24 cellular contexts compared by ENCODE assay signal in genomic region chr20:63532449-63532971, GRCh38. TPM values are rescaled to one million over a fixed set of nuclear protein-coding genes. Genes with fewer than 3 reads are reported as not detected.
DNase-seq lines count a peak whose midpoint lies in the region; ATAC-seq and TF ChIP-seq lines count a peak whose summit lies in the region.
"Had no signal": no experiment of that assay in that cellular context is flagged by ENCODE, and none has a peak within 500 bp of the region (broad histone marks: within the 10 kb centered on the region; RNA-seq: fewer than 3 reads in every experiment).

No MANE protein-coding gene starts in this region.

- no peaks in the 10 kb centered on the region for H3K27me3 ChIP-seq in NT2/D1 (ENCODE audit: insufficient read depth, insufficient read length)
- H3K27me3 ChIP-seq: MG63 had no signal

- peak; percentile 0 for DNase-seq in activated naive CD8-positive, alpha-beta T cell treated with anti-CD3 and anti-CD28 coated beads for 36 hours
- no peak for DNase-seq in activated naive CD8-positive, alpha-beta T cell treated with anti-CD3 and anti-CD28 coated beads, Interleukin-2, amount 50 U/mL, for 24 hours
- DNase-seq in NT2/D1 (ENCODE audit: low read depth, low spot score) (no peak), left ventricle myocardium superior (peak; percentile 24), progenitor cell of endocrine pancreas (ENCODE audit: low spot score, unreplicated experiment) (peak; percentile 9), DMS114 treated with DMSO at 0.1 percent for 48 hours (lab: John Stamatoyannopoulos, UW; ENCODE audit: unreplicated experiment) (no peak), activated T-cell treated with anti-CD3 and anti-CD28 coated beads for 4 hours (no peak)
- DNase-seq: activated CD4-positive, CD25-positive, alpha-beta regulatory T cell; activated CD8-positive, alpha-beta memory T cell treated with anti-CD3 and anti-CD28 coated beads for 24 hours; activated T-cell treated with anti-CD3 and anti-CD28 coated beads, Interleukin-2, amount 50 U/mL, for 48 hours; effector CD4-positive, alpha-beta T cell; MG63; NCI-H1417 treated with DMSO at 0.1 percent for 48 hours; NCI-H510A had no signal

- no peak overlapping the region for H3K4me3 Mint-ChIP-seq in activated naive CD8-positive, alpha-beta T cell treated with anti-CD3 and anti-CD28 coated beads for 36 hours
- H3K4me3 Mint-ChIP-seq in activated naive CD8-positive, alpha-beta T cell treated with anti-CD3 and anti-CD28 coated beads, Interleukin-2, amount 50 U/mL, for 24 hours = no peak overlapping the region
- no peak overlapping the region for H3K4me3 Mint-ChIP-seq in progenitor cell of endocrine pancreas (ENCODE audit: low read depth)
- H3K4me3 Mint-ChIP-seq: activated naive CD4-positive, alpha-beta T cell treated with anti-CD3 and anti-CD28 coated beads, Interleukin-2, amount 50 U/mL, for 24 hours had no signal

- no peaks in the 10 kb centered on the region for H3K9me3 ChIP-seq in NT2/D1 (ENCODE audit: insufficient read depth, low read length)
- H3K9me3 ChIP-seq: HAP-1, MG63 had no signal

- H3K36me3 Mint-ChIP-seq in activated naive CD8-positive, alpha-beta T cell treated with anti-CD3 and anti-CD28 coated beads for 36 hours = no peaks in the 10 kb centered on the region
- no peaks in the 10 kb centered on the region for H3K36me3 Mint-ChIP-seq in activated naive CD8-positive, alpha-beta T cell treated with anti-CD3 and anti-CD28 coated beads, Interleukin-2, amount 50 U/mL, for 24 hours (ENCODE audit: low read depth)
- no peaks in the 10 kb centered on the region for H3K36me3 Mint-ChIP-seq in progenitor cell of endocrine pancreas (ENCODE audit: insufficient read depth)
- H3K36me3 Mint-ChIP-seq: activated naive CD4-positive, alpha-beta T cell treated with anti-CD3 and anti-CD28 coated beads, Interleukin-2, amount 50 U/mL, for 24 hours had no signal

- no peak for TF ChIP-seq CTCF in progenitor cell of endocrine pancreas (IDR thresholded peaks at IDR 0.05; ENCODE audit: unreplicated experiment)

- H3K27ac Mint-ChIP-seq in activated naive CD8-positive, alpha-beta T cell treated with anti-CD3 and anti-CD28 coated beads for 36 hours = no peak overlapping the region
- no peak overlapping the region for H3K27ac Mint-ChIP-seq in activated naive CD8-positive, alpha-beta T cell treated with anti-CD3 and anti-CD28 coated beads, Interleukin-2, amount 50 U/mL, for 24 hours
- no peak overlapping the region for H3K27ac Mint-ChIP-seq in progenitor cell of endocrine pancreas
- H3K27ac Mint-ChIP-seq: activated naive CD4-positive, alpha-beta T cell treated with anti-CD3 and anti-CD28 coated beads, Interleukin-2, amount 50 U/mL, for 24 hours had no signal

- no peak for ATAC-seq in activated naive CD8-positive, alpha-beta T cell treated with anti-CD3 and anti-CD28 coated beads, Interleukin-2, amount 50 U/mL, for 24 hours
- ATAC-seq in left ventricle myocardium superior (no peak), HG03565 (IDR thresholded peaks at IDR 0.05; ENCODE audit: unreplicated experiment) (no peak)
- ATAC-seq: esophagus mucosa, K562, Panc1 had no signal

- H3K36me3 ChIP-seq in NT2/D1 (ENCODE audit: insufficient read depth, insufficient read length, low read length) = no peaks in the 10 kb centered on the region
- H3K36me3 ChIP-seq: HAP-1, MG63 had no signal

- no peaks in the 10 kb centered on the region for H3K9me3 Mint-ChIP-seq in activated naive CD8-positive, alpha-beta T cell treated with anti-CD3 and anti-CD28 coated beads for 36 hours
- no peaks in the 10 kb centered on the region for H3K9me3 Mint-ChIP-seq in activated naive CD8-positive, alpha-beta T cell treated with anti-CD3 and anti-CD28 coated beads, Interleukin-2, amount 50 U/mL, for 24 hours
- no peaks in the 10 kb centered on the region for H3K9me3 Mint-ChIP-seq in progenitor cell of endocrine pancreas (ENCODE audit: low read depth)
- H3K9me3 Mint-ChIP-seq: activated naive CD4-positive, alpha-beta T cell treated with anti-CD3 and anti-CD28 coated beads, Interleukin-2, amount 50 U/mL, for 24 hours had no signal

- H3K9ac ChIP-seq in NT2/D1 (ENCODE audit: insufficient read length, low read depth) = peak overlapping the region; percentile 6

- peaks cover 8% of the 10 kb centered on the region for H3K4me1 Mint-ChIP-seq in activated naive CD8-positive, alpha-beta T cell treated with anti-CD3 and anti-CD28 coated beads for 36 hours
- H3K4me1 Mint-ChIP-seq in activated naive CD8-positive, alpha-beta T cell treated with anti-CD3 and anti-CD28 coated beads, Interleukin-2, amount 50 U/mL, for 24 hours = peaks cover 7% of the 10 kb centered on the region
- peaks cover 3% of the 10 kb centered on the region for H3K4me1 Mint-ChIP-seq in progenitor cell of endocrine pancreas (ENCODE audit: low read depth)

- no peak overlapping the region for H3K4me3 ChIP-seq in NT2/D1 (ENCODE audit: insufficient read length, low read depth)
- H3K4me3 ChIP-seq: HAP-1, K562, MG63 had no signal

- intact Hi-C loops in left ventricle myocardium superior (cut with micrococcal nuclease) = no loop called here

- peaks cover 48% of the 10 kb centered on the region for H3K4me1 ChIP-seq in NT2/D1 (ENCODE audit: insufficient read depth, insufficient read length)
- H3K4me1 ChIP-seq: HAP-1 had no signal

- no peaks in the 10 kb centered on the region for H3K27me3 Mint-ChIP-seq in activated naive CD8-positive, alpha-beta T cell treated with anti-CD3 and anti-CD28 coated beads for 36 hours
- H3K27me3 Mint-ChIP-seq in activated naive CD8-positive, alpha-beta T cell treated with anti-CD3 and anti-CD28 coated beads, Interleukin-2, amount 50 U/mL, for 24 hours = no peaks in the 10 kb centered on the region
- H3K27me3 Mint-ChIP-seq in progenitor cell of endocrine pancreas = no peaks in the 10 kb centered on the region
- H3K27me3 Mint-ChIP-seq: activated naive CD4-positive, alpha-beta T cell treated with anti-CD3 and anti-CD28 coated beads, Interleukin-2, amount 50 U/mL, for 24 hours had no signal

RNA-seq across cellular contexts. Expression of gene PTK6, which starts 4.7 kb away (rescaled TPM):
- total RNA-seq in activated naive CD8-positive, alpha-beta T cell treated with anti-CD3 and anti-CD28 coated beads for 36 hours = under 1 TPM; 0.16 to 0.26 TPM
- total RNA-seq in left ventricle myocardium superior = not detected
- 0.29 and 0.31 TPM in 2 replicates for total RNA-seq in progenitor cell of endocrine pancreas
- total RNA-seq: chondrocyte, frontal cortex, K562 had no signal

RNA-seq across cellular contexts. Expression of gene PPDPF, which starts 11.9 kb away (rescaled TPM):
- 100 to 1,000 TPM; 128 to 136 TPM for total RNA-seq in activated naive CD8-positive, alpha-beta T cell treated with anti-CD3 and anti-CD28 coated beads for 36 hours
- total RNA-seq in left ventricle myocardium superior = 307 TPM
- total RNA-seq in progenitor cell of endocrine pancreas = 340 and 374 TPM in 2 replicates

RNA-seq across cellular contexts. Expression of gene SRMS, which starts 15.0 kb away (rescaled TPM):
- total RNA-seq in activated naive CD8-positive, alpha-beta T cell treated with anti-CD3 and anti-CD28 coated beads for 36 hours = not detected
- total RNA-seq in left ventricle myocardium superior (not detected), progenitor cell of endocrine pancreas (not detected in 2 replicates)
- total RNA-seq: chondrocyte, frontal cortex, K562, osteocyte, subcutaneous adipose tissue had no signal

RNA-seq across cellular contexts. Expression of gene FNDC11, which starts 21.4 kb away (rescaled TPM):
- under 1 TPM; 0.10 to 0.20 TPM for total RNA-seq in activated naive CD8-positive, alpha-beta T cell treated with anti-CD3 and anti-CD28 coated beads for 36 hours
- 0.15 TPM for total RNA-seq in left ventricle myocardium superior
- total RNA-seq in progenitor cell of endocrine pancreas = 1.9 and 2.6 TPM in 2 replicates

RNA-seq across cellular contexts. Expression of gene EEF1A2, which starts 33.6 kb away (rescaled TPM):
- under 1 TPM in 1 of 2 experiments, not detected in 1; 0.27 TPM for total RNA-seq in activated naive CD8-positive, alpha-beta T cell treated with anti-CD3 and anti-CD28 coated beads for 36 hours
- 1,346 TPM for total RNA-seq in left ventricle myocardium superior
- 11.0 and 11.8 TPM in 2 replicates for total RNA-seq in progenitor cell of endocrine pancreas
- total RNA-seq: subcutaneous adipose tissue had no signal

Comparison
In these comparisons a context has a peak if more than half of its experiments do, and no peak if none do; other contexts are left out.
1. DNase-seq: peak in activated naive CD8-positive, alpha-beta T cell treated with anti-CD3 and anti-CD28 coated beads for 36 hours (single experiment), left ventricle myocardium superior (single experiment) and progenitor cell of endocrine pancreas (single experiment); none in activated naive CD8-positive, alpha-beta T cell treated with anti-CD3 and anti-CD28 coated beads, Interleukin-2, amount 50 U/mL, for 24 hours (single experiment), NT2/D1 (single experiment), DMS114 treated with DMSO at 0.1 percent for 48 hours (single experiment) and activated T-cell treated with anti-CD3 and anti-CD28 coated beads for 4 hours (single experiment).